In the genomic region with DNA sequence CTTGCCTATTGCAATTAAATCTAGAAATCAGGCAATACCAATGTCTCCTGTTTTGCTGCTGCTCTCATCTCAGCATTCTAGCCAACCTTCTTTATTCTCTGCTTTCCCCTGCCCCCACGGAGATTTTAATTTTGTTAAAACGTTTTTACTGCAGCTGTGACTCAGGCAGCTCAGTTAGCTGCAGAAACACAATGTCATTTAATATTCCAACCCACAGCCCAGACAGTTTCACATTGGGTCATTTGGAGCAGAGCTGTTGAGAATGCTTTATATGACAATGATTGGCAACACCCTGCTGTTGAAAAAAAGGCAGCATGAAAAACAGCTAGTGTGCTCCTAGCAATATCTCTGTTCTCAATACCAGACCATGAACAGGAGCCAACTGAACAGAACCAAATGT, we compare ENCODE assay signal across 1 cellular context.
TF ChIP-seq lines count a peak whose summit lies in the region.

No MANE protein-coding gene starts in this region.

TF ChIP-seq in H1, 55 proteins besides CTCF, POLR2A, EP300 and RAD21:
- TF ChIP-seq CREB1 (IDR thresholded peaks at IDR 0.05) (no peak), RXRA (IDR thresholded peaks at IDR 0.05; ENCODE audit: insufficient read depth, low read depth, low read length) (no peak), USF2 (IDR thresholded peaks at IDR 0.05; ENCODE audit: low read length) (no peak), CBX5 (IDR thresholded peaks at IDR 0.05; ENCODE audit: low read depth, low read length) (no peak), HDAC6 (IDR thresholded peaks at IDR 0.05; ENCODE audit: low read depth, low read length) (no peak), SRF (IDR thresholded peaks at IDR 0.05; ENCODE audit: low read depth, low read length) (no peak), MAFK (IDR thresholded peaks at IDR 0.05; ENCODE audit: low read depth, low read length) (no peak), FOSL1 (IDR thresholded peaks at IDR 0.05; ENCODE audit: insufficient read depth, low read depth, low read length) (no peak), CHD1 (IDR thresholded peaks at IDR 0.05; ENCODE audit: low read depth, low read length) (no peak), CHD2 (IDR thresholded peaks at IDR 0.05; ENCODE audit: low read length) (no peak), KDM5A (IDR thresholded peaks at IDR 0.05; ENCODE audit: low read length) (no peak), PHF8 (conservative IDR thresholded peaks at IDR 0.05; ENCODE audit: low read depth, low read length) (no peak), TEAD4 (IDR thresholded peaks at IDR 0.05; ENCODE audit: low read depth, low read length) (no peak), NANOG (IDR thresholded peaks at IDR 0.05; ENCODE audit: insufficient read depth, low read depth, low read length, poor library complexity, severe bottlenecking) (no peak), YY1 (IDR thresholded peaks at IDR 0.05; ENCODE audit: low read depth, low read length) (no peak), MAX (IDR thresholded peaks at IDR 0.05) (no peak), CTBP2 (IDR thresholded peaks at IDR 0.05; ENCODE audit: borderline replicate concordance, insufficient read depth, insufficient read length, low read length) (no peak), POLR2AphosphoS5 (IDR thresholded peaks at IDR 0.05; ENCODE audit: low read depth, low read length) (no peak)
TF ChIP-seq in H1: peak in this region for 0.
